1 cellular context compared by ENCODE assay signal in genomic region chr12:6361834-6362233, GRCh38.
TF ChIP-seq lines count a peak whose summit lies in the region.

No MANE protein-coding gene starts in this region.

TF ChIP-seq in GM23338, 12 proteins besides CTCF, POLR2A, EP300 and RAD21 (continued from another document):
- TF ChIP-seq ZNF462 (CRISPR knock-in tag; IDR thresholded peaks at IDR 0.05) (no peak), STAT1 (IDR thresholded peaks at IDR 0.05; ENCODE audit: unreplicated experiment) (no peak), EZH2 (IDR thresholded peaks at IDR 0.05; ENCODE audit: low read depth, unreplicated experiment) (no peak), NANOG (IDR thresholded peaks at IDR 0.05; ENCODE audit: borderline replicate concordance) (no peak)
